Comparison of ENCODE assay signal across 7 cellular contexts in genomic region chr1:56644941-56645662, GRCh38. TPM values are rescaled to one million over a fixed set of nuclear protein-coding genes. Genes with fewer than 3 reads are reported as not detected.
DNase-seq lines count a peak whose midpoint lies in the region; ATAC-seq and TF ChIP-seq lines count a peak whose summit lies in the region.

TSS of gene PRKAA2 (plus strand) at chr1:56645314. CDS start at chr1:56645388, 74 bp downstream.

- TF ChIP-seq CTCF in WI38 (IDR thresholded peaks at IDR 0.05; ENCODE audit: low read depth, low read length) (no peak), foreskin fibroblast (IDR thresholded peaks at IDR 0.05; ENCODE audit: low read depth, low read length) (no peak)

- peaks cover 11% of the 10 kb centered on the region for H3K36me3 Mint-ChIP-seq in natural killer cell treated with Interleukin-12 subunit alpha and Interleukin-12 subunit beta and Interleukin-15 and Interleukin-18, amount 100 ng/mL, for 72 hours

- H3K27ac Mint-ChIP-seq in natural killer cell treated with Interleukin-12 subunit alpha and Interleukin-12 subunit beta and Interleukin-15 and Interleukin-18, amount 100 ng/mL, for 72 hours = no peak within 1 kb of the TSS

- peak within 1 kb of the TSS; percentile 68 for H3K4me3 ChIP-seq in WI38 (ENCODE audit: low read depth, low read length)
- peak within 1 kb of the TSS; percentile 72 to 76 for H3K4me3 ChIP-seq in foreskin fibroblast (ENCODE audit: low read depth in 1 of 2, low read length in 2 of 2)

- H3K4me1 Mint-ChIP-seq in natural killer cell treated with Interleukin-12 subunit alpha and Interleukin-12 subunit beta and Interleukin-15 and Interleukin-18, amount 100 ng/mL, for 72 hours (ENCODE audit: low read depth in 2 of 2) = peaks cover 0 to 6% of the 10 kb centered on the region in 2 donors

- DNase-seq in GM03348 (ENCODE audit: low spot score) = peak; percentile 74
- DNase-seq in HK-2 (ENCODE audit: unreplicated experiment) = peak; percentile 65
- peak; percentile 21 to 75 for DNase-seq in foreskin fibroblast
- no peak for DNase-seq in natural killer cell treated with Interleukin-12 subunit alpha and Interleukin-12 subunit beta and Interleukin-15 and Interleukin-18, amount 100 ng/mL, for 72 hours (ENCODE audit: low spot score)

- ATAC-seq in natural killer cell treated with Interleukin-12 subunit alpha and Interleukin-12 subunit beta and Interleukin-15 and Interleukin-18, amount 100 ng/mL, for 72 hours = peak; percentile 31 to 56
- ATAC-seq in HG03025 (IDR thresholded peaks at IDR 0.05; ENCODE audit: low FRiP score, unreplicated experiment) (no peak), GM18873 (IDR thresholded peaks at IDR 0.05; ENCODE audit: low FRiP score, unreplicated experiment) (no peak)

- H3K9me3 Mint-ChIP-seq in natural killer cell treated with Interleukin-12 subunit alpha and Interleukin-12 subunit beta and Interleukin-15 and Interleukin-18, amount 100 ng/mL, for 72 hours = no peaks in the 10 kb centered on the region

- H3K4me3 Mint-ChIP-seq in natural killer cell treated with Interleukin-12 subunit alpha and Interleukin-12 subunit beta and Interleukin-15 and Interleukin-18, amount 100 ng/mL, for 72 hours = no peak within 1 kb of the TSS

- H3K27me3 Mint-ChIP-seq in natural killer cell treated with Interleukin-12 subunit alpha and Interleukin-12 subunit beta and Interleukin-15 and Interleukin-18, amount 100 ng/mL, for 72 hours = peaks cover 32 to 58% of the 10 kb centered on the region in 2 donors

RNA-seq across cellular contexts. Expression of gene PRKAA2, which starts in this region (rescaled TPM):
- total RNA-seq in natural killer cell treated with Interleukin-12 subunit alpha and Interleukin-12 subunit beta and Interleukin-15 and Interleukin-18, amount 100 ng/mL, for 72 hours = under 1 TPM in 1 of 2 donors, not detected in 1; 0.05 TPM

Comparison
In these comparisons a context has a peak if more than half of its experiments do, and no peak if none do; other contexts are left out.
1. Peak in ATAC-seq in natural killer cell treated with Interleukin-12 subunit alpha and Interleukin-12 subunit beta and Interleukin-15 and Interleukin-18, amount 100 ng/mL, for 72 hours; RNA of the gene not detected or under 1 TPM.